In genomic region chr10:75904499-75905283, GRCh38 we compare ENCODE assay signal across 20 cellular contexts.
DNase-seq lines count a peak whose midpoint lies in the region; ATAC-seq, FAIRE-seq and TF ChIP-seq lines count a peak whose summit lies in the region.
"Had no signal": no experiment of that assay in that cellular context is flagged by ENCODE, and none has a peak within 500 bp of the region (broad histone marks: within the 10 kb centered on the region; RNA-seq: fewer than 3 reads in every experiment).

No MANE protein-coding gene starts in this region.

- no peaks in the 10 kb centered on the region for H3K36me3 ChIP-seq in K562 (ENCODE audit: control insufficient read depth, insufficient read depth, low read length)
- H3K36me3 ChIP-seq in naive thymus-derived CD4-positive, alpha-beta T cell (ENCODE audit: control insufficient read depth in 2 of 3, insufficient read depth in 3 of 3, low read length in 3 of 3), result no peaks in the 10 kb centered on the region
- H3K36me3 ChIP-seq: HAP-1, tibial artery had no signal

- DNase-seq in ELF-1 (ENCODE audit: low read depth, low spot score), result peak; percentile 16
- DNase-seq in NCI-H146 (lab: John Stamatoyannopoulos, UW), result peak; percentile 57
- DNase-seq in K562 (ENCODE audit: extremely low read depth in 1 of 4, low spot score in 3 of 4), result peak in 1 of 4 experiments; percentile 14
- no peak for DNase-seq in naive thymus-derived CD4-positive, alpha-beta T cell
- no peak for DNase-seq in head of caudate nucleus
- no peak for DNase-seq in stimulated activated naive CD8-positive, alpha-beta T cell treated with anti-CD3 and anti-CD28 coated beads, Interleukin-15, Interleukin-2, amounts not matched to agents 100 U/mL and 50 U/mL, for 24 hours
- DNase-seq: activated CD4-positive, alpha-beta T cell treated with anti-CD3 and anti-CD28 coated beads, Interleukin-2, amount 50 U/mL, for 1 hour; dermis blood vessel endothelial cell; MM.1S; occipital lobe; PC-9; tibial artery had no signal

- no peak overlapping the region for H2AFZ ChIP-seq in K562 (ENCODE audit: low read depth, low read length)
- H2AFZ ChIP-seq: PC-9 had no signal

- no TSS peak for BruUV-seq in K562 (replicated peaks; lab: Mats Ljungman, UMichigan)

- peaks cover 0 to 4% (median 0%) of the 10 kb centered on the region in 7 donors for H3K4me1 Mint-ChIP-seq in naive thymus-derived CD4-positive, alpha-beta T cell

- no peak for TF ChIP-seq CTCF in K562 (IDR thresholded peaks at IDR 0.05 in 2 of 3, conservative IDR thresholded peaks at IDR 0.05 in 1 of 3; ENCODE audit: insufficient read depth in 2 of 3, low read depth in 1 of 3, low read length in 3 of 3)

- H3K9me1 ChIP-seq in K562 (ENCODE audit: control insufficient read depth, insufficient read depth, low read length), result no peaks in the 10 kb centered on the region

- no peak for FAIRE-seq in K562 (lab: Jason Lieb, UNC)
- FAIRE-seq: D721Med had no signal

- H4K20me1 ChIP-seq in K562 (replicated peaks; ENCODE audit: control insufficient read depth, insufficient read depth, low read length), result no peaks in the 10 kb centered on the region

- no peaks in the 10 kb centered on the region for H3K9me3 ChIP-seq in K562 (replicated peaks; ENCODE audit: control insufficient read depth, insufficient read depth, low read depth, low read length)
- H3K9me3 ChIP-seq in naive thymus-derived CD4-positive, alpha-beta T cell (ENCODE audit: control insufficient read depth in 2 of 3, low read length in 3 of 3), result no peaks in the 10 kb centered on the region
- H3K9me3 ChIP-seq: HAP-1, tibial artery had no signal

- H3K79me2 ChIP-seq in K562 (ENCODE audit: control insufficient read depth, insufficient read depth, low read length), result no peaks in the 10 kb centered on the region

- WGBS in K562 (ENCODE audit: insufficient coverage, low coverage, missing lambda C conversion rate), result under 1% methylated on average over 15 of the region's 15 CpGs

- CTCF ChIA-PET in K562 (lab: Yijun Ruan, JAX; ENCODE audit: low intra/inter-chr PET ratio), result no interaction called here
- CTCF ChIA-PET in naive thymus-derived CD4-positive, alpha-beta T cell (lab: Charles Lee), result no interaction called here

- intact Hi-C loops in K562 (cut with micrococcal nuclease), result no loop called here
- intact Hi-C loops in naive thymus-derived CD4-positive, alpha-beta T cell (cut with micrococcal nuclease), result no loop called here
- intact Hi-C loops in head of caudate nucleus (cut with DNase I), result no loop called here

- H3K27ac Mint-ChIP-seq in naive thymus-derived CD4-positive, alpha-beta T cell, result no peak overlapping the region
- H3K27ac Mint-ChIP-seq: activated naive CD8-positive, alpha-beta T cell; mesothelial cell of epicardium had no signal

- TF ChIP-seq RAD21 in K562 (CRISPR knock-in tag; conservative IDR thresholded peaks at IDR 0.05 in 1 of 2, IDR thresholded peaks at IDR 0.05 in 1 of 2), result 0 out of 4 replicates have a peak, but pooled peaks of 1 of the 2 experiments have one; percentile 7

- POLR2A ChIA-PET in K562 (lab: Yijun Ruan, JAX), result interaction anchor here (0.7 to 1.0 kb wide), 2 partner anchors 9 to 46 kb away, joined by 3 read pairs; no protein-coding TSS in a partner anchor
- POLR2A ChIA-PET in naive thymus-derived CD4-positive, alpha-beta T cell (lab: Charles Lee), result no interaction called here

- no peaks in the 10 kb centered on the region for H3K4me1 ChIP-seq in K562 (replicated peaks in 1 of 2; ENCODE audit: control insufficient read depth in 2 of 2, insufficient read depth in 2 of 2, low read length in 2 of 2)
- no peaks in the 10 kb centered on the region for H3K4me1 ChIP-seq in naive thymus-derived CD4-positive, alpha-beta T cell (ENCODE audit: control insufficient read depth in 2 of 2, insufficient read depth in 2 of 2, low read length in 2 of 2)
- H3K4me1 ChIP-seq: HAP-1, tibial artery had no signal

- in situ Hi-C loops in K562 (cut with MboI), result no loop called here

- peak; percentile 20; the same call in 1 of the 2 replicates for TF ChIP-seq EP300 in K562 (IDR thresholded peaks at IDR 0.05; ENCODE audit: low read length)

- H3K4me3 ChIP-seq in K562, result no peak overlapping the region
- H3K4me3 ChIP-seq in naive thymus-derived CD4-positive, alpha-beta T cell (ENCODE audit: low read length), result no peak overlapping the region
- H3K4me3 ChIP-seq: HAP-1, PC-9, SK-N-MC, tibial artery had no signal

- H3K27me3 ChIP-seq in K562 (ENCODE audit: control insufficient read depth in 2 of 2, insufficient read depth in 2 of 2, low read length in 2 of 2), result no peaks in the 10 kb centered on the region; a peak in 1 of 5 replicates
- H3K27me3 ChIP-seq in naive thymus-derived CD4-positive, alpha-beta T cell (ENCODE audit: control insufficient read depth in 2 of 2, insufficient read depth in 2 of 2, low read length in 2 of 2), result no peaks in the 10 kb centered on the region
- H3K27me3 ChIP-seq: tibial artery had no signal

- ATAC-seq in K562 (no peak), GM21390 (IDR thresholded peaks at IDR 0.05; ENCODE audit: unreplicated experiment) (no peak), HG02970 (IDR thresholded peaks at IDR 0.05; ENCODE audit: low FRiP score, unreplicated experiment) (no peak)
- ATAC-seq in naive thymus-derived CD4-positive, alpha-beta T cell, result peak; percentile 36
- no peak for ATAC-seq in stimulated activated naive CD8-positive, alpha-beta T cell treated with anti-CD3 and anti-CD28 coated beads, Interleukin-15, Interleukin-2, amounts not matched to agents 100 U/mL and 50 U/mL, for 24 hours
- ATAC-seq: esophagus mucosa had no signal

- peaks cover 0 to 2% (median 0%) of the 10 kb centered on the region in 11 donors for H3K9me3 Mint-ChIP-seq in naive thymus-derived CD4-positive, alpha-beta T cell
- H3K9me3 Mint-ChIP-seq: mesothelial cell of epicardium had no signal

- H3K4me3 Mint-ChIP-seq in naive thymus-derived CD4-positive, alpha-beta T cell, result no peak overlapping the region
- H3K4me3 Mint-ChIP-seq: activated naive CD8-positive, alpha-beta T cell; mesothelial cell of epicardium had no signal

- H3K36me3 Mint-ChIP-seq in naive thymus-derived CD4-positive, alpha-beta T cell, result no peaks in the 10 kb centered on the region
- H3K36me3 Mint-ChIP-seq: activated naive CD8-positive, alpha-beta T cell; mesothelial cell of epicardium had no signal

- no peak overlapping the region for H3K4me2 ChIP-seq in K562 (ENCODE audit: insufficient read depth, low read length)
- H3K4me2 ChIP-seq: PC-9 had no signal

- TF ChIP-seq POLR2A in K562 (conservative IDR thresholded peaks at IDR 0.05), result no peak

- H3K27me3 Mint-ChIP-seq in naive thymus-derived CD4-positive, alpha-beta T cell, result peaks cover 17 to 51% (median 24%) of the 10 kb centered on the region in 5 donors

- no peak overlapping the region for H3K9ac ChIP-seq in K562 (ENCODE audit: insufficient read depth in 1 of 2, low read depth in 2 of 2, low read length in 2 of 2)

- H3K27ac ChIP-seq in K562 (ENCODE audit: extremely low read depth, low read depth, low read length), result no peak overlapping the region
- H3K27ac ChIP-seq in naive thymus-derived CD4-positive, alpha-beta T cell (ENCODE audit: low read depth, low read length), result no peak overlapping the region
- H3K27ac ChIP-seq: PC-9, SK-N-MC, tibial artery had no signal

TF ChIP-seq in K562, 482 proteins besides CTCF, POLR2A, EP300 and RAD21 (continues in another document):
- no peak for TF ChIP-seq PURB (CRISPR knock-in tag; IDR thresholded peaks at IDR 0.05; ENCODE audit: low read depth)
- TF ChIP-seq MAFF (IDR thresholded peaks at IDR 0.05; ENCODE audit: low read length), result no peak
- no peak for TF ChIP-seq ZNF785 (CRISPR knock-in tag; IDR thresholded peaks at IDR 0.05)
- no peak for TF ChIP-seq SMAD2 (IDR thresholded peaks at IDR 0.05; ENCODE audit: low read depth, low read length)
- TF ChIP-seq PHF21A (IDR thresholded peaks at IDR 0.05; ENCODE audit: borderline replicate concordance, low read depth), result no peak
- no peak for TF ChIP-seq PBX2 (CRISPR knock-in tag; IDR thresholded peaks at IDR 0.05; ENCODE audit: low read depth)
- peak; percentile 89 for TF ChIP-seq PBX2 (tag; conservative IDR thresholded peaks at IDR 0.05; ENCODE audit: low read depth)
- no peak for TF ChIP-seq RBBP5 (IDR thresholded peaks at IDR 0.05; ENCODE audit: borderline replicate concordance, insufficient read depth, low read length, poor library complexity, severe bottlenecking)
- TF ChIP-seq RNF219 (CRISPR knock-in tag; IDR thresholded peaks at IDR 0.05), result no peak

Comparison
In these comparisons a context has a peak if more than half of its experiments do, and no peak if none do; other contexts are left out.
1. DNase-seq: peak in ELF-1 (single experiment) and NCI-H146 (single experiment); none in naive thymus-derived CD4-positive, alpha-beta T cell (0 of 9), head of caudate nucleus (0 of 42) and stimulated activated naive CD8-positive, alpha-beta T cell treated with anti-CD3 and anti-CD28 coated beads, Interleukin-15, Interleukin-2, amounts not matched to agents 100 U/mL and 50 U/mL, for 24 hours (single experiment).